In the genomic region with DNA sequence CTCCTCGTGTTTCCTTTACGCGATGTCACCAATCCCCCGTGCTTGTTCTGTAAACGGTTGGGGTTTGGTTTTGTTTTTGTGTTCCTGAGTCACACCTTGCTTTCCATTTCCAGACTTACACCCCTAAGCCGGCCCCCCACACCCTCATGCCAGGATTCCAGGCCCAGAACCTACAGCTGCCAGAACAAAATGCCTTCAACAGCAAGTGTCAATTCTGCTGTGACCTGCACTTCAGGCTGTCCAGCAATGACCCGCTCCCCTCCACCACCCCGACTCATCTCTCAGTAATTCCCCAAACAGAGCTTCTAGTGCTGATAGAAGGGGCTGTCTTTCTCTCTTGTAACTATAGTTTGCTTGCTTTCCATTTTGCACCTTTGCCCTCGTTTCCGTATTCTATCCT, we compare ENCODE assay signal across 25 cellular contexts.
"Had no signal": no experiment of that assay in that cellular context is flagged by ENCODE, and none has a peak within 500 bp of the region (broad histone marks: within the 10 kb centered on the region; RNA-seq: fewer than 3 reads in every experiment).

No MANE protein-coding gene starts in this region.

- H3K9me3 Mint-ChIP-seq: activated T-cell treated with anti-CD3 and anti-CD28 coated beads, Interleukin-2, amount 50 U/mL, for 4 hours; activated T-helper 2 cell treated with anti-CD3 and anti-CD28 coated beads, Interferon-gamma antibody, Interleukin-2, Interleukin-4, amounts not matched to agents 10 μg/mL and 5 μg/mL and 100 μg/mL, durations not matched to agents 14 hours and 24 hours and 36 hours had no signal

- H3K9me3 ChIP-seq: adrenal gland, esophagus squamous epithelium, gastrocnemius medialis, lower lobe of right lung, right lobe of liver, testis, vagina had no signal

- H3K79me2 ChIP-seq: parathyroid adenoma had no signal

- H3K36me3 Mint-ChIP-seq: activated naive CD8-positive, alpha-beta T cell; stimulated activated naive B cell treated with anti-CD40 and anti-IgM and Interleukin-4, amounts not matched to agents 10 μg/mL and 1 μg/mL and 100 μg/mL, for 72 hours; type B pancreatic cell had no signal

- H3K4me1 Mint-ChIP-seq: stimulated activated naive B cell treated with anti-CD40 and anti-IgM and Interleukin-4, amounts not matched to agents 10 μg/mL and 1 μg/mL and 100 μg/mL, for 72 hours; WTC11 had no signal

- ATAC-seq: activated T-cell treated with anti-CD3 and anti-CD28 coated beads, Interleukin-2, amount 50 U/mL, for 4 hours; gastrocnemius medialis; left lobe of liver; mucosa of descending colon; right lobe of liver; stimulated activated naive B cell treated with anti-CD40 and anti-IgM and Interleukin-4, amounts not matched to agents 10 μg/mL and 1 μg/mL and 100 μg/mL, for 72 hours had no signal

- H3K4me3 Mint-ChIP-seq: activated naive CD8-positive, alpha-beta T cell; activated T-cell treated with anti-CD3 and anti-CD28 coated beads, Interleukin-2, amount 50 U/mL, for 4 hours; stimulated activated naive B cell treated with anti-CD40 and anti-IgM and Interleukin-4, amounts not matched to agents 10 μg/mL and 1 μg/mL and 100 μg/mL, for 72 hours; type B pancreatic cell; WTC11 had no signal

- H2AFZ ChIP-seq: parathyroid adenoma had no signal

- H3K27ac ChIP-seq: adrenal gland, cardiac muscle cell, esophagus squamous epithelium, gastrocnemius medialis, lower lobe of right lung, parathyroid adenoma, right lobe of liver, testis, vagina had no signal

- H3K27me3 Mint-ChIP-seq: stimulated activated naive B cell treated with anti-CD40 and anti-IgM and Interleukin-4, amounts not matched to agents 10 μg/mL and 1 μg/mL and 100 μg/mL, for 72 hours had no signal

- H3K9ac ChIP-seq: parathyroid adenoma had no signal

- DNase-seq: activated CD4-positive, alpha-beta T cell treated with anti-CD3 and anti-CD28 coated beads, Interleukin-2, amount 50 U/mL, for 48 hours; activated CD8-positive, alpha-beta memory T cell treated with anti-CD3 and anti-CD28 coated beads, Interleukin-2, amount 50 U/mL, for 48 hours; activated naive CD4-positive, alpha-beta T cell; activated T-cell treated with anti-CD3 and anti-CD28 coated beads, Interleukin-2, amount 50 U/mL, for 4 hours; adrenal gland; esophagus squamous epithelium; gastrocnemius medialis; lower lobe of right lung; mesendoderm; right lobe of liver; small intestine; stimulated activated CD4-positive, alpha-beta T cell treated with anti-CD3 and anti-CD28 coated beads, Interleukin-2, amount 100 ng/mL, for 24 hours; stimulated activated naive B cell treated with anti-CD40 and anti-IgM and Interleukin-4, amounts not matched to agents 10 μg/mL and 1 μg/mL and 100 μg/mL, for 72 hours; T-helper 9 cell; testis had no signal

- H3K27ac Mint-ChIP-seq: activated naive CD8-positive, alpha-beta T cell; activated T-helper 2 cell treated with anti-CD3 and anti-CD28 coated beads, Interferon-gamma antibody, Interleukin-2, Interleukin-4, amounts not matched to agents 10 μg/mL and 5 μg/mL and 100 μg/mL, durations not matched to agents 14 hours and 24 hours and 36 hours; stimulated activated naive B cell treated with anti-CD40 and anti-IgM and Interleukin-4, amounts not matched to agents 10 μg/mL and 1 μg/mL and 100 μg/mL, for 72 hours; type B pancreatic cell; WTC11 had no signal

- H3K4me1 ChIP-seq: adrenal gland, gastrocnemius medialis, lower lobe of right lung, parathyroid adenoma, right lobe of liver, testis, vagina had no signal

- H3K27me3 ChIP-seq: adrenal gland, cardiac muscle cell, esophagus squamous epithelium, gastrocnemius medialis, heart left ventricle, right lobe of liver, testis, vagina had no signal

- H3K4me3 ChIP-seq: adrenal gland, cardiac muscle cell, esophagus squamous epithelium, gastrocnemius medialis, lower lobe of right lung, mucosa of descending colon, right lobe of liver, vagina had no signal

- H3K36me3 ChIP-seq: adrenal gland, cardiac muscle cell, esophagus squamous epithelium, gastrocnemius medialis, heart left ventricle, lower lobe of right lung, right lobe of liver, vagina had no signal
